18 cellular contexts compared by ENCODE assay signal in the genomic region with DNA sequence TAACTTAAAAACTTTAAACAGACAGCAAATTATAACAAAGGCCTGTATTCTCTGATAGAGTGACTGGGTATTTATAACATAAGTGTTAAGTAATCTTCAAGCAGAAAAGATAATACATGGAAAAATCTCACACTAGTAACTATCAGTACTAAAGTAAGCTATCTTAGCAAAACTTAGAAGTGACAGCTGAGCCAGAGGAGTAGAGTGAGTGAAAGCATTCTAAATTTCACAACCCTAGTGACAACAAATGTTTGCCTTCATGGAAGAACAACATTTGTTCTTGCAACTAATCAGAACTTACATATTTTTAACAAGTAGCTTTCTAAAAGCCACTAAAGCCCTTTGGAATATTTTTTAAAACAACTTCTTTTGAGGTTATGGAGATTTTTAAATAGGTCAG.
"Had no signal": no experiment of that assay in that cellular context is flagged by ENCODE, and none has a peak within 500 bp of the region (broad histone marks: within the 10 kb centered on the region; RNA-seq: fewer than 3 reads in every experiment).

No MANE protein-coding gene starts in this region.

- H3K27me3 ChIP-seq: ascending aorta, spleen had no signal

- H3K4me1 ChIP-seq: ascending aorta, psoas muscle, spleen had no signal

- ATAC-seq: activated naive CD8-positive, alpha-beta T cell treated with anti-CD3 and anti-CD28 coated beads, Interleukin-2, amount 50 U/mL, for 24 hours; esophagus mucosa; psoas muscle; sciatic nerve; stimulated activated memory B cell treated with anti-CD40 and anti-IgM and Interleukin-4, amounts not matched to agents 10 μg/mL and 1 μg/mL and 100 μg/mL, for 72 hours had no signal

- H3K4me3 ChIP-seq: ascending aorta, psoas muscle, spleen had no signal

- H3K9me3 ChIP-seq: ascending aorta, psoas muscle, spleen had no signal

- DNase-seq: activated CD4-positive, alpha-beta memory T cell treated with anti-CD3 and anti-CD28 coated beads, Interleukin-2, amount 10 ng/mL, durations not matched to agents 7 days and 5 days; activated CD4-positive, alpha-beta T cell treated with anti-CD3 and anti-CD28 coated beads for 48 hours; activated CD4-positive, CD25-positive, alpha-beta regulatory T cell; activated naive CD4-positive, alpha-beta T cell treated with anti-CD3 and anti-CD28 coated beads for 36 hours; activated naive CD8-positive, alpha-beta T cell treated with anti-CD3 and anti-CD28 coated beads, Interleukin-2, amount 50 U/mL, for 24 hours; activated T-cell treated with anti-CD3 and anti-CD28 coated beads, Interleukin-2, amount 50 U/mL, for 1 hour; cerebellar nuclear complex; effector CD4-positive, alpha-beta T cell; naive B cell; psoas muscle; spleen; stimulated activated CD4-positive, alpha-beta T cell treated with anti-CD3 and anti-CD28 coated beads, Interleukin-4, amount 100 ng/mL, for 4 hours; T-helper 1 cell; T-helper 9 cell had no signal

- H3K27ac ChIP-seq: ascending aorta, psoas muscle, spleen had no signal
